ENCODE assay signal across 12 cellular contexts in the genomic region with DNA sequence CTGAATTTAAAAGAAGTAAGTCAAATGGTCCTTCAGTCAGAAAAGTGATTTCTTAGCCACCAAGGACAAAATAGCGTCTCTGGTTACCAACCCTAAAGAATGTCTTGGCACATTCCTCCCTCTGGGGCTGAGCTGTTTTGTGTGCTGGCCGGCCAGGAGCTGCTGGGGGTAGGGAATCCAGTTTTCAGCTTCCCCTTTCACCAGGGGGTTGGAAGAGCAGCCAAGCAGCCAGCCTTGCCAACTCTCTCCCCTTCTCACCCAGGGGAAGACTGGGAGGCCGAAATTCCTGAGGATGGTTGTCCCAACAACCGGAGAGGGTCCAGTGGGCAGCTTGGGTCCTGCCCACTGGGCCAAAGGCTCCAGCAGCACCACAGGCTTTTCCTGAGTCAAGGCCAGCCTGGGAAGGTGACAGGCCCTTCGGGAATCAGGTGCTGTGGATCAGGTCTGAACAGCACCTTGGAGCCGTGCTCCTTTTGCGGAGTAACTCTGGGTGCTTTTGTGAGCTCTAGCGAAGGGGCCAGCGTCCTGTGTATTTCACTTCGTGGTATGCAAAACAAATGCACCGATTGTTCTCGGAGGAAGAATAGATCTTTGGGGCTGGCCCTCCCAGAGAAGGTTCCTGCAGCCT. TPM values are rescaled to one million over a fixed set of nuclear protein-coding genes. Genes with fewer than 3 reads are reported as not detected.
DNase-seq lines count a peak whose midpoint lies in the region; ATAC-seq and TF ChIP-seq lines count a peak whose summit lies in the region.
"Had no signal": no experiment of that assay in that cellular context is flagged by ENCODE, and none has a peak within 500 bp of the region (broad histone marks: within the 10 kb centered on the region; RNA-seq: fewer than 3 reads in every experiment).

No MANE protein-coding gene starts in this region.

- ATAC-seq in Right ventricle myocardium superior (ENCODE audit: poor library complexity) (peak; percentile 59), upper lobe of left lung (ENCODE audit: low FRiP score in 2 of 2) (peak; percentile 33 to 74), GM18519 (IDR thresholded peaks at IDR 0.05; ENCODE audit: low FRiP score, unreplicated experiment) (no peak)
- no peak for ATAC-seq in activated CD4-positive, CD25-positive, alpha-beta regulatory T cell treated with anti-CD3 and anti-CD28 coated beads, Interleukin-2, amount 50 U/mL, for 24 hours

- H3K9me3 ChIP-seq in mammary epithelial cell (replicated peaks; ENCODE audit: insufficient read depth, low read length), result no peaks in the 10 kb centered on the region
- H3K9me3 ChIP-seq in upper lobe of left lung, result no peaks in the 10 kb centered on the region
- H3K9me3 ChIP-seq: BLaER1 had no signal

- peaks cover 80% of the 10 kb centered on the region for H3K79me2 ChIP-seq in mammary epithelial cell (ENCODE audit: insufficient read depth, low read length)

- peak overlapping the region; percentile 1 for H3K9ac ChIP-seq in mammary epithelial cell (ENCODE audit: insufficient read depth, low read length)
- H3K9ac ChIP-seq: BLaER1 had no signal

- in situ Hi-C loops in mammary epithelial cell (cut with MboI; ENCODE audit: low sequenced_read_pairs in 2 of 2), result no loop called here

- peaks cover 43% of the 10 kb centered on the region for H3K4me1 ChIP-seq in mammary epithelial cell (ENCODE audit: insufficient read depth, low read length)
- H3K4me1 ChIP-seq in upper lobe of left lung, result peaks cover 11 to 46% (median 24%) of the 10 kb centered on the region in 4 donors

- H3K27ac ChIP-seq in mammary epithelial cell (ENCODE audit: insufficient read depth, low read depth, low read length) (peak overlapping the region; percentile 1), upper lobe of left lung (peak overlapping the region; percentile 53 to 70 (median 68))
- H3K27ac ChIP-seq: BLaER1 had no signal

- CTCF ChIA-PET in mammary epithelial cell (lab: Charles Lee; ENCODE audit: low non-redundant PET), result interaction anchor here (0.6 kb wide), 1 partner anchor 29 kb away, joined by 3 read pairs; no protein-coding TSS in a partner anchor

- intact Hi-C loops in Right ventricle myocardium superior (cut with DNase I), result no loop called here
- intact Hi-C loops in cardiac septum (cut with DNase I), result loop anchor here (10.0 kb wide), 1 partner anchor 159 kb away; no protein-coding TSS in a partner anchor
- intact Hi-C loops in mammary epithelial cell (cut with micrococcal nuclease), result no loop called here

- no peak for TF ChIP-seq POLR2A in upper lobe of left lung (IDR thresholded peaks at IDR 0.05)

- H3K36me3 ChIP-seq in mammary epithelial cell (ENCODE audit: insufficient read depth, low read length), result no peaks in the 10 kb centered on the region
- no peaks in the 10 kb centered on the region for H3K36me3 ChIP-seq in upper lobe of left lung
- H3K36me3 ChIP-seq: BLaER1 had no signal

- peak overlapping the region; percentile 45 for H2AFZ ChIP-seq in mammary epithelial cell (ENCODE audit: low read depth, low read length)

- BruUV-seq in mammary epithelial cell (replicated peaks; lab: Mats Ljungman, UMichigan), result no TSS peak

- DNase-seq in Right ventricle myocardium superior (no peak), cardiac septum (ENCODE audit: low spot score) (no peak), mammary epithelial cell (peak; percentile 55), kidney glomerular epithelial cell (lab: John Stamatoyannopoulos, UW) (peak; percentile 89), upper lobe of left lung (peak in 1 of 2 donors; percentile 65)
- no peak for DNase-seq in stimulated activated CD4-positive, alpha-beta T cell treated with anti-CD3 and anti-CD28 coated beads, Interleukin-2, amount 100 ng/mL, for 48 hours
- DNase-seq: cerebellar nuclear complex; OCI-M1; stimulated activated CD4-positive, alpha-beta T cell treated with anti-CD3 and anti-CD28 coated beads, Interleukin-4, amount 100 ng/mL, for 24 hours had no signal

- no peaks in the 10 kb centered on the region for H4K20me1 ChIP-seq in mammary epithelial cell (ENCODE audit: insufficient read depth, low read length)
- H4K20me1 ChIP-seq: BLaER1 had no signal

- H3K27me3 ChIP-seq in mammary epithelial cell (ENCODE audit: insufficient read depth, low read length), result no peaks in the 10 kb centered on the region
- H3K27me3 ChIP-seq in upper lobe of left lung, result peaks cover 0 to 10% (median 4%) of the 10 kb centered on the region in 4 donors

- dilution Hi-C loops in mammary epithelial cell (cut with HindIII; ENCODE audit: low sequenced_read_pairs), result no loop called here

- peak overlapping the region in 2 of 3 experiments; percentile 4 to 24 for H3K4me3 ChIP-seq in mammary epithelial cell (replicated peaks in 1 of 3; ENCODE audit: insufficient read depth in 1 of 3, low read depth in 2 of 3, low read length in 3 of 3)
- peak overlapping the region in 1 of 4 donors; percentile 2 for H3K4me3 ChIP-seq in upper lobe of left lung
- H3K4me3 ChIP-seq: BLaER1 had no signal

- TF ChIP-seq CTCF in mammary epithelial cell (conservative IDR thresholded peaks at IDR 0.05 in 1 of 2, IDR thresholded peaks at IDR 0.05 in 1 of 2; ENCODE audit: extremely low read depth in 1 of 2, insufficient read depth in 1 of 2, low read depth in 1 of 2, low read length in 2 of 2) (peak; percentile 71 to 80), upper lobe of left lung (IDR thresholded peaks at IDR 0.05) (peak in 5 of 6 experiments; percentile 15 to 75 (median 35))

- 4% methylated on average over 10 of the region's 12 CpGs for WGBS in mammary epithelial cell (ENCODE audit: low coverage, missing lambda C conversion rate)
- 44 to 62% methylated on average over 8 to 12 of the region's 12 CpGs for WGBS in upper lobe of left lung, 2 donors

- H3K4me2 ChIP-seq in mammary epithelial cell (ENCODE audit: insufficient read depth, low read depth, low read length), result peak overlapping the region; percentile 70
- H3K4me2 ChIP-seq: BLaER1 had no signal

- no peak for TF ChIP-seq EP300 in upper lobe of left lung (IDR thresholded peaks at IDR 0.05)

RNA-seq across cellular contexts. Expression of a gene that starts 4.2 kb away (rescaled TPM):
- total RNA-seq in Right ventricle myocardium superior, result 1.8 TPM
- total RNA-seq in cardiac septum, result 0.51 TPM
- 10 to 100 TPM; 17.8 to 32.0 TPM for total RNA-seq in mammary epithelial cell
- 14.0 TPM for polyA plus RNA-seq in mammary epithelial cell
- polyA minus RNA-seq in mammary epithelial cell, result 78.6 TPM
- 10 to 100 TPM; 64.9 to 99.1 (median 86.4) TPM for total RNA-seq in upper lobe of left lung

Comparison
In these comparisons a context has a peak if more than half of its experiments do, and no peak if none do; other contexts are left out.
1. ATAC-seq: peak in Right ventricle myocardium superior (single experiment) and upper lobe of left lung (2 of 2); none in activated CD4-positive, CD25-positive, alpha-beta regulatory T cell treated with anti-CD3 and anti-CD28 coated beads, Interleukin-2, amount 50 U/mL, for 24 hours (0 of 2) and GM18519 (single experiment).
2. DNase-seq: peak in mammary epithelial cell (single experiment) and kidney glomerular epithelial cell (single experiment); none in Right ventricle myocardium superior (single experiment), cardiac septum (single experiment) and stimulated activated CD4-positive, alpha-beta T cell treated with anti-CD3 and anti-CD28 coated beads, Interleukin-2, amount 100 ng/mL, for 48 hours (0 of 2).